Comparison of ENCODE assay signal across 17 cellular contexts in the genomic region with DNA sequence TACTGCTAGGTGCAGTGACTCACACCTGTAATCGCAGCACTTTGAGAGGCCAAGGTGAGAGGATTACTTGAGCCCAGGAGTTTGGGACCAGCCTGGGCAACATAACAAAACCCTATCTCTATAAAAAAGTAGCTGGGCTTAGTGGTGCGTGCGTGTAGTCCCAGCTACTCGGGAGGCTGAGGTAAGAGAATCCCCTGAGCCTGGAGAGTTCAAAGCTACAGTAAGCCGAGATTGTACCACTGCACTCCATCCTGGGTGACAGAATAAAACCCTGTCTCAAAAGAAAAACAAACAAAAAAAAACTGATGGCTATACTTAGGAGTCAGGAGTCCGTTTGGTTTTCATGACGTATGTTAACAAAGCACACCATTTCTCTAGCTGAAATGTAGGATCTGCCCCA. TPM values are rescaled to one million over a fixed set of nuclear protein-coding genes. Genes with fewer than 3 reads are reported as not detected.
DNase-seq lines count a peak whose midpoint lies in the region; ATAC-seq and TF ChIP-seq lines count a peak whose summit lies in the region.
"Had no signal": no experiment of that assay in that cellular context is flagged by ENCODE, and none has a peak within 500 bp of the region (broad histone marks: within the 10 kb centered on the region; RNA-seq: fewer than 3 reads in every experiment).

No MANE protein-coding gene starts in this region.

- TF ChIP-seq EP300 in gastroesophageal sphincter (IDR thresholded peaks at IDR 0.05): no peak

- peak overlapping the region; percentile 58 to 97 for H3K4me3 Mint-ChIP-seq in activated T-cell treated with anti-CD3 and anti-CD28 coated beads, Interleukin-2, amount 50 U/mL, for 72 hours

- no peaks in the 10 kb centered on the region for H3K9me3 ChIP-seq in RWPE2 (ENCODE audit: severe bottlenecking)
- no peaks in the 10 kb centered on the region for H3K9me3 ChIP-seq in gastroesophageal sphincter
- H3K9me3 ChIP-seq in spleen: no peaks in the 10 kb centered on the region
- H3K9me3 ChIP-seq: heart left ventricle had no signal

- no peak overlapping the region for H3K27ac Mint-ChIP-seq in activated T-cell treated with anti-CD3 and anti-CD28 coated beads, Interleukin-2, amount 50 U/mL, for 72 hours

- no peak for DNase-seq in activated T-cell treated with anti-CD3 and anti-CD28 coated beads, Interleukin-2, amount 50 U/mL, for 72 hours
- DNase-seq in activated T-cell treated with anti-CD3 and anti-CD28 coated beads, Interleukin-2, amount 50 U/mL, for 1 hour: no peak
- DNase-seq in RWPE2 (ENCODE audit: low spot score): no peak
- no peak for DNase-seq in spleen
- no peak for DNase-seq in NCI-H446 (lab: John Stamatoyannopoulos, UW)
- no peak for DNase-seq in OCI-M2 (lab: John Stamatoyannopoulos, UW; ENCODE audit: unreplicated experiment)
- DNase-seq: activated CD8-positive, alpha-beta memory T cell treated with anti-CD3 and anti-CD28 coated beads, Interleukin-2, amount 10 ng/mL, durations not matched to agents 7 days and 5 days; COR-L47; heart left ventricle; Karpas-422; NCI-H146; right cardiac atrium; stimulated activated CD4-positive, alpha-beta T cell treated with anti-CD3 and anti-CD28 coated beads, Interleukin-4, amount 100 ng/mL, for 1 hour; WERI-Rb-1 had no signal

- TF ChIP-seq CTCF in RWPE2 (IDR thresholded peaks at IDR 0.05; ENCODE audit: poor library complexity, severe bottlenecking): no peak
- no peak for TF ChIP-seq CTCF in gastroesophageal sphincter (IDR thresholded peaks at IDR 0.05)
- no peak for TF ChIP-seq CTCF in spleen (IDR thresholded peaks at IDR 0.05 in 8 of 11, conservative IDR thresholded peaks at IDR 0.05 in 3 of 11)

- peaks cover 49% of the 10 kb centered on the region for H3K4me1 Mint-ChIP-seq in activated T-cell treated with anti-CD3 and anti-CD28 coated beads, Interleukin-2, amount 50 U/mL, for 72 hours (ENCODE audit: low read depth)

- H3K4me1 ChIP-seq in RWPE2 (ENCODE audit: insufficient read depth, poor library complexity, severe bottlenecking) (peaks cover 18% of the 10 kb centered on the region), gastroesophageal sphincter (peaks cover 0 to 48% (median 20%) of the 10 kb centered on the region in 3 donors), spleen (peaks cover 26 to 77% (median 45%) of the 10 kb centered on the region in 6 donors)

- intact Hi-C loops in spleen (cut with DNase I; ENCODE audit: low total_unique reads): loop anchor here (5.0 kb wide), 1 partner anchor 204 kb away; no protein-coding TSS in a partner anchor

- 73 to 74% methylated on average over 2 to 7 of the region's 7 CpGs for WGBS in gastroesophageal sphincter (ENCODE audit: low coverage in 1 of 2), 2 donors
- WGBS in spleen, 5 donors: 87 to 97% (median 95%) methylated on average over 7 of the region's 7 CpGs

- no peaks in the 10 kb centered on the region for H3K36me3 Mint-ChIP-seq in activated T-cell treated with anti-CD3 and anti-CD28 coated beads, Interleukin-2, amount 50 U/mL, for 72 hours (ENCODE audit: insufficient read depth in 2 of 2)
- H3K36me3 Mint-ChIP-seq: activated CD8-positive, alpha-beta memory T cell treated with anti-CD3 and anti-CD28 coated beads, Interleukin-2, amount 10 ng/mL, durations not matched to agents 7 days and 5 days had no signal

- peak overlapping the region; percentile 85 for H3K27ac ChIP-seq in RWPE2 (ENCODE audit: poor library complexity, severe bottlenecking)
- H3K27ac ChIP-seq in gastroesophageal sphincter: peak overlapping the region in 3 of 4 donors; percentile 95 to 98 (median 97)
- peak overlapping the region in 5 of 8 donors; percentile 98 to 100 (median 99) for H3K27ac ChIP-seq in spleen
- H3K27ac ChIP-seq: SK-N-MC, WERI-Rb-1 had no signal

- H3K4me3 ChIP-seq in RWPE2 (ENCODE audit: severe bottlenecking) (no peak overlapping the region), gastroesophageal sphincter (no peak overlapping the region), spleen (no peak overlapping the region)
- H3K4me3 ChIP-seq: SK-N-MC had no signal

- TF ChIP-seq POLR2A in gastroesophageal sphincter (IDR thresholded peaks at IDR 0.05): no peak
- no peak for TF ChIP-seq POLR2A in spleen (IDR thresholded peaks at IDR 0.05)

- H3K9me3 Mint-ChIP-seq in activated T-cell treated with anti-CD3 and anti-CD28 coated beads, Interleukin-2, amount 50 U/mL, for 72 hours: no peaks in the 10 kb centered on the region

- no peaks in the 10 kb centered on the region for H3K36me3 ChIP-seq in RWPE2 (ENCODE audit: low read depth)
- H3K36me3 ChIP-seq in gastroesophageal sphincter: no peaks in the 10 kb centered on the region
- H3K36me3 ChIP-seq in spleen: no peaks in the 10 kb centered on the region
- H3K36me3 ChIP-seq: heart left ventricle, WERI-Rb-1 had no signal

- no peaks in the 10 kb centered on the region for H3K27me3 ChIP-seq in RWPE2 (ENCODE audit: insufficient read depth, poor library complexity, severe bottlenecking)
- no peaks in the 10 kb centered on the region for H3K27me3 ChIP-seq in gastroesophageal sphincter
- no peaks in the 10 kb centered on the region for H3K27me3 ChIP-seq in spleen (replicated peaks in 1 of 7)
- H3K27me3 ChIP-seq: heart left ventricle had no signal

- no peaks in the 10 kb centered on the region for H3K27me3 Mint-ChIP-seq in activated T-cell treated with anti-CD3 and anti-CD28 coated beads, Interleukin-2, amount 50 U/mL, for 72 hours (ENCODE audit: low read depth)
- H3K27me3 Mint-ChIP-seq: activated CD8-positive, alpha-beta memory T cell treated with anti-CD3 and anti-CD28 coated beads, Interleukin-2, amount 10 ng/mL, durations not matched to agents 7 days and 5 days had no signal

- ATAC-seq in activated T-cell treated with anti-CD3 and anti-CD28 coated beads, Interleukin-2, amount 50 U/mL, for 72 hours (replicated peaks in 1 of 2): no peak
- ATAC-seq in RWPE2 (ENCODE audit: low read depth) (no peak), gastroesophageal sphincter (no peak), HG03139 (IDR thresholded peaks at IDR 0.05; ENCODE audit: unreplicated experiment) (no peak)
- ATAC-seq: activated CD8-positive, alpha-beta memory T cell treated with anti-CD3 and anti-CD28 coated beads, Interleukin-2, amount 10 ng/mL, durations not matched to agents 7 days and 5 days; heart left ventricle; right cardiac atrium had no signal

RNA-seq across cellular contexts. Expression of a gene that starts 2.9 kb away (rescaled TPM):
- 1 to 10 TPM; 8.9 to 9.7 TPM for total RNA-seq in activated T-cell treated with anti-CD3 and anti-CD28 coated beads, Interleukin-2, amount 50 U/mL, for 72 hours
- total RNA-seq in gastroesophageal sphincter: 100 to 1,000 TPM in 1 of 4 donors, 10 to 100 TPM in 3; 57.7 to 116 (median 66.1) TPM
- total RNA-seq in spleen: 10 to 100 TPM; 29.0 to 84.3 (median 39.5) TPM
- polyA plus RNA-seq in spleen: 1 to 10 TPM; 5.9 to 7.3 (median 6.6) TPM
